8 cellular contexts compared by ENCODE assay signal in genomic region chr11:128587415-128587814, GRCh38. TPM values are rescaled to one million over a fixed set of nuclear protein-coding genes. Genes with fewer than 3 reads are reported as not detected.
DNase-seq lines count a peak whose midpoint lies in the region; TF ChIP-seq lines count a peak whose summit lies in the region.

Gene ETS1 (minus strand): TSS chr11:128587558. CDS start chr11:128573130, 14,428 bp downstream.

- H3K27ac Mint-ChIP-seq in activated CD4-positive, alpha-beta T cell treated with anti-CD3 and anti-CD28 coated beads, Interleukin-2, amount 10 ng/mL, durations not matched to agents 24 days and 14 days, result no peak within 1 kb of the TSS
- no peak within 1 kb of the TSS for H3K27ac Mint-ChIP-seq in MCF 10A (ENCODE audit: low read depth, unreplicated experiment)

- no peak within 1 kb of the TSS for H3K4me3 Mint-ChIP-seq in activated CD4-positive, alpha-beta T cell treated with anti-CD3 and anti-CD28 coated beads, Interleukin-2, amount 10 ng/mL, durations not matched to agents 24 days and 14 days
- H3K4me3 Mint-ChIP-seq in MCF 10A (ENCODE audit: unreplicated experiment), result peak within 1 kb of the TSS; percentile 12

- peak within 1 kb of the TSS in 2 of 3 donors; percentile 8 to 47 for H3K4me3 ChIP-seq in liver (ENCODE audit: low read depth in 1 of 3, low read length in 3 of 3)
- H3K4me3 ChIP-seq in transverse colon, result no peak within 1 kb of the TSS

- H3K9me3 Mint-ChIP-seq in activated CD4-positive, alpha-beta T cell treated with anti-CD3 and anti-CD28 coated beads, Interleukin-2, amount 10 ng/mL, durations not matched to agents 24 days and 14 days, result no peaks in the 10 kb centered on the region
- no peaks in the 10 kb centered on the region for H3K9me3 Mint-ChIP-seq in MCF 10A (ENCODE audit: unreplicated experiment)

- TF ChIP-seq POLR2A in transverse colon (IDR thresholded peaks at IDR 0.05), result no peak

- POLR2A ChIA-PET in MCF 10A (lab: Yijun Ruan, JAX), result interaction anchor here (0.6 kb wide), 1 partner anchor 405 kb away, joined by 3 read pairs; no protein-coding TSS in a partner anchor

- H3K9ac ChIP-seq in liver (ENCODE audit: low read depth in 1 of 2, low read length in 2 of 2), result peak within 1 kb of the TSS in 1 of 2 donors; percentile 10

- H3K9me3 ChIP-seq in liver (ENCODE audit: control insufficient read depth in 4 of 4, low read length in 3 of 4) (no peaks in the 10 kb centered on the region), transverse colon (no peaks in the 10 kb centered on the region)

- CTCF ChIA-PET in MCF 10A (lab: Yijun Ruan, JAX), result interaction anchor here (0.7 kb wide), 1 partner anchor 128 kb away, joined by 3 read pairs; no protein-coding TSS in a partner anchor

- intact Hi-C loops in activated CD4-positive, alpha-beta T cell treated with anti-CD3 and anti-CD28 coated beads, Interleukin-2, amount 10 ng/mL, durations not matched to agents 24 days and 14 days (cut with micrococcal nuclease), result no loop called here
- intact Hi-C loops in MCF 10A (cut with micrococcal nuclease) (no loop called here), transverse colon (cut with DNase I; ENCODE audit: low total_unique reads) (no loop called here)

- peaks cover 11% of the 10 kb centered on the region for H3K4me1 Mint-ChIP-seq in activated CD4-positive, alpha-beta T cell treated with anti-CD3 and anti-CD28 coated beads, Interleukin-2, amount 10 ng/mL, durations not matched to agents 24 days and 14 days
- H3K4me1 Mint-ChIP-seq in MCF 10A (ENCODE audit: insufficient read depth, unreplicated experiment), result peaks cover 8% of the 10 kb centered on the region

- in situ Hi-C loops in transverse colon (cut with MboI; ENCODE audit: low pct_ligation_motif_present in 1 of 4, low pct_unique_long_range_greater_than_20kb in 1 of 4, low sequenced_read_pairs in 3 of 4), result no loop called here

- no peak for TF ChIP-seq RAD21 in liver (IDR thresholded peaks at IDR 0.05)

- 16% methylated on average over 4 of the region's 4 CpGs for WGBS in liver
- WGBS in transverse colon (ENCODE audit: low coverage in 1 of 2), 2 donors, result 44 to 50% methylated on average over 2 to 4 of the region's 4 CpGs

- no peak for TF ChIP-seq CTCF in MCF 10A (IDR thresholded peaks at IDR 0.05; ENCODE audit: unreplicated experiment)
- TF ChIP-seq CTCF in liver (IDR thresholded peaks at IDR 0.05; ENCODE audit: low read depth, low read length, missing input control), result no peak
- TF ChIP-seq CTCF in transverse colon (IDR thresholded peaks at IDR 0.05), result no peak

- peak within 1 kb of the TSS; percentile 9 to 52 for H3K27ac ChIP-seq in liver (ENCODE audit: low read depth in 1 of 2, low read length in 2 of 2)
- no peak within 1 kb of the TSS for H3K27ac ChIP-seq in transverse colon

- H3K36me3 Mint-ChIP-seq in activated CD4-positive, alpha-beta T cell treated with anti-CD3 and anti-CD28 coated beads, Interleukin-2, amount 10 ng/mL, durations not matched to agents 24 days and 14 days (ENCODE audit: low read depth), result no peaks in the 10 kb centered on the region
- H3K36me3 Mint-ChIP-seq in MCF 10A (ENCODE audit: insufficient read depth, unreplicated experiment), result no peaks in the 10 kb centered on the region

- peaks cover 26% of the 10 kb centered on the region for H3K27me3 Mint-ChIP-seq in activated CD4-positive, alpha-beta T cell treated with anti-CD3 and anti-CD28 coated beads, Interleukin-2, amount 10 ng/mL, durations not matched to agents 24 days and 14 days
- H3K27me3 Mint-ChIP-seq in MCF 10A (ENCODE audit: insufficient read depth, unreplicated experiment), result peaks cover 40% of the 10 kb centered on the region

- no peak for TF ChIP-seq EP300 in transverse colon (IDR thresholded peaks at IDR 0.05; ENCODE audit: low read depth)

- H3K27me3 ChIP-seq in liver (ENCODE audit: control insufficient read depth in 4 of 4, insufficient read depth in 4 of 4, low read length in 3 of 4) (peaks cover 0 to 14% (median 3%) of the 10 kb centered on the region in 4 donors), transverse colon (no peaks in the 10 kb centered on the region)

- BruUV-seq in MCF 10A (replicated peaks; lab: Mats Ljungman, UMichigan), result no TSS peak

- no peak for DNase-seq in activated CD4-positive, alpha-beta T cell treated with anti-CD3 and anti-CD28 coated beads, Interleukin-2, amount 10 ng/mL, durations not matched to agents 24 days and 14 days
- no peak for DNase-seq in activated CD4-positive, alpha-beta T cell treated with anti-CD3 and anti-CD28 coated beads, Interleukin-2, amount 50 U/mL, for 4 hours
- DNase-seq in MCF 10A (ENCODE audit: unreplicated experiment), result peak; percentile 45
- no peak for DNase-seq in transverse colon
- DNase-seq in globus pallidus (ENCODE audit: low spot score), result no peak
- no peak for DNase-seq in SK-N-DZ (ENCODE audit: low spot score)
- DNase-seq in NCI-H524 treated with DMSO at 0.1 percent for 48 hours (lab: John Stamatoyannopoulos, UW), result no peak

- no peaks in the 10 kb centered on the region for H3K36me3 ChIP-seq in liver (ENCODE audit: control insufficient read depth in 4 of 4, insufficient read depth in 3 of 4, low read depth in 1 of 4, low read length in 3 of 4)
- no peaks in the 10 kb centered on the region for H3K36me3 ChIP-seq in transverse colon

- H3K4me1 ChIP-seq in liver (ENCODE audit: control insufficient read depth in 4 of 4, insufficient read depth in 4 of 4, low read length in 3 of 4) (peaks cover 0 to 1% (median 0%) of the 10 kb centered on the region in 4 donors), transverse colon (no peaks in the 10 kb centered on the region)

TF ChIP-seq in liver, 16 proteins besides CTCF, POLR2A, EP300 and RAD21 (continues in another document):
- TF ChIP-seq JUND (IDR thresholded peaks at IDR 0.05) (no peak), FOXA2 (IDR thresholded peaks at IDR 0.05) (no peak), RXRA (IDR thresholded peaks at IDR 0.05) (no peak), FOXA1 (IDR thresholded peaks at IDR 0.05) (no peak), NR2F2 (IDR thresholded peaks at IDR 0.05) (no peak), HNF4G (IDR thresholded peaks at IDR 0.05) (no peak), ZBTB33 (IDR thresholded peaks at IDR 0.05) (no peak), TAF1 (conservative IDR thresholded peaks at IDR 0.05) (no peak), GABPA (IDR thresholded peaks at IDR 0.05 in 1 of 2, conservative IDR thresholded peaks at IDR 0.05 in 1 of 2) (no peak), EGR1 (IDR thresholded peaks at IDR 0.05; ENCODE audit: low read depth in 2 of 2) (no peak), ATF3 (IDR thresholded peaks at IDR 0.05) (no peak), SP1 (IDR thresholded peaks at IDR 0.05) (no peak), HNF4A (conservative IDR thresholded peaks at IDR 0.05) (no peak), REST (IDR thresholded peaks at IDR 0.05) (no peak)

RNA-seq across cellular contexts. Expression of gene ETS1, which starts in this region (rescaled TPM):
- 449 and 454 TPM in 2 replicates for total RNA-seq in activated CD4-positive, alpha-beta T cell treated with anti-CD3 and anti-CD28 coated beads, Interleukin-2, amount 10 ng/mL, durations not matched to agents 24 days and 14 days
- total RNA-seq in MCF 10A (2022) (63.2 and 82.0 TPM in 2 replicates), liver (10 to 100 TPM; 24.2 to 30.0 TPM), transverse colon (10 to 100 TPM; 23.6 to 56.7 (median 29.2) TPM)
- 10 to 100 TPM in 1 of 2 donors, 1 to 10 TPM in 1; 4.8 to 16.5 TPM for polyA plus RNA-seq in liver
- polyA plus RNA-seq in SK-N-DZ (2014; cell fraction: cytosol; rRNA removed), result not detected in 2 replicates
- not detected in 2 replicates for polyA plus RNA-seq in SK-N-DZ (2014; cell fraction: nucleus; rRNA removed)

Comparison
In these comparisons a context has a peak if more than half of its experiments do, and no peak if none do; other contexts are left out.
1. H3K27ac ChIP-seq: peak in liver (2 of 2); none in transverse colon (0 of 4).
2. H3K4me3 ChIP-seq: peak in liver (2 of 3); none in transverse colon (0 of 4).